ENCODE assay signal across 8 cellular contexts in the genomic region with DNA sequence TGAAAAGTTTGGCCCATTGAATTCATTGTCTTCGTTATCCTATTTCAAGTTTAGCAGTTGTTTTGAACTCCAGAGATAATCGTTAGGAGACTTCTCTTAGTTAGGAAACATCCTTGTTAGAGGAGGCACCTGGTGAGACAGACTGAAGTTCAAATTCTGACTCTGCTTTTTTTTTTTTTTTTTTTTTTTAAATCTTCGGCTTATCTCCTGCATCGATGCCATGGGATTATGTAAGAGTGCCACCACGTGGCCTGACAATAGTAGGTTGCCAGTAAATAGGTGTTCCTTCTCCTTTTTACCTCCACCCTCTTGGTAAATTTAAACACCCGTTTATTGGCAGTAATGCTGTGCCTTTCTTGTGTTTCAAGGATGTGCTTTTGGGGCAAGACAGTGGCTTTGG.
A peak's percentile ranks its signal among the peaks of the same experiment; 100 is the strongest.
DNase-seq lines count a peak whose midpoint lies in the region; ATAC-seq and TF ChIP-seq lines count a peak whose summit lies in the region.

No MANE protein-coding gene starts in this region.

- H3K4me3 ChIP-seq in brain microvascular endothelial cell (ENCODE audit: low read depth, low read length) (no peak overlapping the region), neural cell (ENCODE audit: low read length) (no peak overlapping the region)

- H3K27ac Mint-ChIP-seq in activated naive CD4-positive, alpha-beta T cell treated with anti-CD3 and anti-CD28 coated beads for 36 hours: no peak overlapping the region
- no peak overlapping the region for H3K27ac Mint-ChIP-seq in natural killer cell

- no peaks in the 10 kb centered on the region for H3K36me3 Mint-ChIP-seq in activated naive CD4-positive, alpha-beta T cell treated with anti-CD3 and anti-CD28 coated beads for 36 hours (ENCODE audit: low read depth)
- no peaks in the 10 kb centered on the region for H3K36me3 Mint-ChIP-seq in natural killer cell

- no peak overlapping the region for H3K4me3 Mint-ChIP-seq in activated naive CD4-positive, alpha-beta T cell treated with anti-CD3 and anti-CD28 coated beads for 36 hours
- no peak overlapping the region for H3K4me3 Mint-ChIP-seq in natural killer cell

- H3K4me1 Mint-ChIP-seq in activated naive CD4-positive, alpha-beta T cell treated with anti-CD3 and anti-CD28 coated beads for 36 hours (ENCODE audit: low read depth): peaks cover 2% of the 10 kb centered on the region
- H3K4me1 Mint-ChIP-seq in natural killer cell: no peaks in the 10 kb centered on the region

- H3K27me3 Mint-ChIP-seq in activated naive CD4-positive, alpha-beta T cell treated with anti-CD3 and anti-CD28 coated beads for 36 hours (ENCODE audit: low read depth): peaks cover 18% of the 10 kb centered on the region
- peaks cover 20 to 31% of the 10 kb centered on the region in 2 donors for H3K27me3 Mint-ChIP-seq in natural killer cell (ENCODE audit: low read depth in 2 of 2)

- no peak overlapping the region for H3K4me2 ChIP-seq in neural cell (ENCODE audit: low read length)

- no peaks in the 10 kb centered on the region for H3K9me3 ChIP-seq in neural cell (ENCODE audit: low read length)

- peaks cover 23% of the 10 kb centered on the region for H3K79me2 ChIP-seq in neural cell (replicated peaks; ENCODE audit: insufficient read depth, low read length)

- no peaks in the 10 kb centered on the region for H4K20me1 ChIP-seq in neural cell (ENCODE audit: insufficient read depth)

- no peaks in the 10 kb centered on the region for H3K27me3 ChIP-seq in brain microvascular endothelial cell (replicated peaks)
- H3K27me3 ChIP-seq in neural cell (ENCODE audit: insufficient read depth, low read depth, low read length): no peaks in the 10 kb centered on the region

- ATAC-seq in HG02759 (IDR thresholded peaks at IDR 0.05; ENCODE audit: unreplicated experiment) (no peak), natural killer cell (no peak)

- TF ChIP-seq CTCF in brain microvascular endothelial cell (IDR thresholded peaks at IDR 0.05; ENCODE audit: low read depth, low read length, missing control alignments) (peak; percentile 49), neural cell (IDR thresholded peaks at IDR 0.05; ENCODE audit: poor library complexity, severe bottlenecking) (peak; percentile 76), natural killer cell (IDR thresholded peaks at IDR 0.05) (no peak)

- no peak overlapping the region for H2AFZ ChIP-seq in neural cell (ENCODE audit: low read depth, low read length)

- DNase-seq in activated naive CD4-positive, alpha-beta T cell treated with anti-CD3 and anti-CD28 coated beads for 36 hours: peak; percentile 68
- DNase-seq in activated naive CD4-positive, alpha-beta T cell (lab: John Stamatoyannopoulos, UW): no peak
- DNase-seq in NCI-H1694 treated with DMSO at 0.1 percent for 48 hours (lab: John Stamatoyannopoulos, UW) (peak; percentile 3), brain microvascular endothelial cell (peak; percentile 36), T1000 (lab: John Stamatoyannopoulos, UW) (no peak), natural killer cell (no peak)

- intact Hi-C loops in activated naive CD4-positive, alpha-beta T cell treated with anti-CD3 and anti-CD28 coated beads for 36 hours (cut with micrococcal nuclease): loop anchor here (1.0 to 5.0 kb wide), 3 partner anchors 237 to 566 kb away; no protein-coding TSS in a partner anchor
- intact Hi-C loops in natural killer cell (cut with micrococcal nuclease): no loop called here

- no peak overlapping the region for H3K9ac ChIP-seq in neural cell (ENCODE audit: low read length)

- no peak for TF ChIP-seq EP300 in neural cell (conservative IDR thresholded peaks at IDR 0.05; ENCODE audit: poor library complexity, severe bottlenecking)

- H3K27ac ChIP-seq in brain microvascular endothelial cell (no peak overlapping the region), neural cell (ENCODE audit: low read length) (no peak overlapping the region)

- H3K36me3 ChIP-seq in brain microvascular endothelial cell (replicated peaks) (no peaks in the 10 kb centered on the region), neural cell (ENCODE audit: insufficient read depth, low read length) (no peaks in the 10 kb centered on the region)

- TF ChIP-seq RAD21 in neural cell (conservative IDR thresholded peaks at IDR 0.05): peak; percentile 80

- no peaks in the 10 kb centered on the region for H3K9me2 ChIP-seq in neural cell (ENCODE audit: insufficient read depth, low read length)

- in situ Hi-C loops in brain microvascular endothelial cell (cut with HindIII; ENCODE audit: low pct_ligation_motif_present, low sequenced_read_pairs): no loop called here

- H3K9me3 Mint-ChIP-seq in activated naive CD4-positive, alpha-beta T cell treated with anti-CD3 and anti-CD28 coated beads for 36 hours: peaks cover 4% of the 10 kb centered on the region
- H3K9me3 Mint-ChIP-seq in natural killer cell: peaks cover 0 to 2% of the 10 kb centered on the region in 2 donors

- H3F3A ChIP-seq in neural cell (ENCODE audit: insufficient read depth, low read length, poor library complexity, severe bottlenecking): no peaks in the 10 kb centered on the region

- CTCF ChIA-PET in activated naive CD4-positive, alpha-beta T cell treated with anti-CD3 and anti-CD28 coated beads for 36 hours (lab: Charles Lee): no interaction called here

TF ChIP-seq in neural cell, 6 proteins besides CTCF, POLR2A, EP300 and RAD21:
- TF ChIP-seq, protein P1, sequence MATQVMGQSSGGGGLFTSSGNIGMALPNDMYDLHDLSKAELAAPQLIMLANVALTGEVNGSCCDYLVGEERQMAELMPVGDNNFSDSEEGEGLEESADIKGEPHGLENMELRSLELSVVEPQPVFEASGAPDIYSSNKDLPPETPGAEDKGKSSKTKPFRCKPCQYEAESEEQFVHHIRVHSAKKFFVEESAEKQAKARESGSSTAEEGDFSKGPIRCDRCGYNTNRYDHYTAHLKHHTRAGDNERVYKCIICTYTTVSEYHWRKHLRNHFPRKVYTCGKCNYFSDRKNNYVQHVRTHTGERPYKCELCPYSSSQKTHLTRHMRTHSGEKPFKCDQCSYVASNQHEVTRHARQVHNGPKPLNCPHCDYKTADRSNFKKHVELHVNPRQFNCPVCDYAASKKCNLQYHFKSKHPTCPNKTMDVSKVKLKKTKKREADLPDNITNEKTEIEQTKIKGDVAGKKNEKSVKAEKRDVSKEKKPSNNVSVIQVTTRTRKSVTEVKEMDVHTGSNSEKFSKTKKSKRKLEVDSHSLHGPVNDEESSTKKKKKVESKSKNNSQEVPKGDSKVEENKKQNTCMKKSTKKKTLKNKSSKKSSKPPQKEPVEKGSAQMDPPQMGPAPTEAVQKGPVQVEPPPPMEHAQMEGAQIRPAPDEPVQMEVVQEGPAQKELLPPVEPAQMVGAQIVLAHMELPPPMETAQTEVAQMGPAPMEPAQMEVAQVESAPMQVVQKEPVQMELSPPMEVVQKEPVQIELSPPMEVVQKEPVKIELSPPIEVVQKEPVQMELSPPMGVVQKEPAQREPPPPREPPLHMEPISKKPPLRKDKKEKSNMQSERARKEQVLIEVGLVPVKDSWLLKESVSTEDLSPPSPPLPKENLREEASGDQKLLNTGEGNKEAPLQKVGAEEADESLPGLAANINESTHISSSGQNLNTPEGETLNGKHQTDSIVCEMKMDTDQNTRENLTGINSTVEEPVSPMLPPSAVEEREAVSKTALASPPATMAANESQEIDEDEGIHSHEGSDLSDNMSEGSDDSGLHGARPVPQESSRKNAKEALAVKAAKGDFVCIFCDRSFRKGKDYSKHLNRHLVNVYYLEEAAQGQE (IDR thresholded peaks at IDR 0.05; ENCODE audit: borderline replicate concordance): no peak
- TF ChIP-seq SMC3 (conservative IDR thresholded peaks at IDR 0.05; ENCODE audit: poor library complexity): peak; percentile 89
TF ChIP-seq in neural cell: peak in this region for 1.

Comparison
In these comparisons a context has a peak if more than half of its experiments do, and no peak if none do; other contexts are left out.
1. DNase-seq: peak in activated naive CD4-positive, alpha-beta T cell treated with anti-CD3 and anti-CD28 coated beads for 36 hours (single experiment), NCI-H1694 treated with DMSO at 0.1 percent for 48 hours (single experiment) and brain microvascular endothelial cell (single experiment); none in activated naive CD4-positive, alpha-beta T cell (0 of 4), T1000 (single experiment) and natural killer cell (single experiment).